In genomic region chr17:45293413-45294211, GRCh38 we compare ENCODE assay signal across 8 cellular contexts. TPM values are rescaled to one million over a fixed set of nuclear protein-coding genes. Genes with fewer than 3 reads are reported as not detected.
DNase-seq lines count a peak whose midpoint lies in the region; ATAC-seq and TF ChIP-seq lines count a peak whose summit lies in the region.

No MANE protein-coding gene starts in this region.

- no peaks in the 10 kb centered on the region for H3K27me3 Mint-ChIP-seq in central memory CD8-positive, alpha-beta T cell

- H3K4me3 Mint-ChIP-seq in central memory CD8-positive, alpha-beta T cell = no peak overlapping the region
- H3K4me3 Mint-ChIP-seq in stimulated activated effector memory CD8-positive, alpha-beta T cell treated with anti-CD3 and anti-CD28 coated beads, Interleukin-12 subunit alpha, Interleukin-12 subunit beta, amount 100 ng/mL, for 72 hours = peak overlapping the region; percentile 19

- H4K20me1 ChIP-seq in PC-9 (ENCODE audit: insufficient read depth) = peaks cover 4% of the 10 kb centered on the region; the same call in 1 of the 2 replicates

- peak overlapping the region; percentile 59 for H3K4me2 ChIP-seq in PC-9

- DNase-seq in activated CD4-positive, alpha-beta T cell treated with anti-CD3 and anti-CD28 coated beads for 48 hours = peak; percentile 48
- DNase-seq in activated CD4-positive, alpha-beta T cell treated with anti-CD3 and anti-CD28 coated beads, Interleukin-2, amount 50 U/mL, for 4 hours = no peak
- peak; percentile 83 to 96 for DNase-seq in PC-9
- DNase-seq in central memory CD8-positive, alpha-beta T cell (ENCODE audit: low spot score in 2 of 2) = no peak
- no peak for DNase-seq in stimulated activated effector memory CD8-positive, alpha-beta T cell treated with anti-CD3 and anti-CD28 coated beads, Interleukin-12 subunit alpha, Interleukin-12 subunit beta, amount 100 ng/mL, for 72 hours (ENCODE audit: low spot score in 2 of 2)
- no peak for DNase-seq in stimulated activated CD4-positive, alpha-beta T cell treated with anti-CD3 and anti-CD28 coated beads, Interleukin-4, amount 100 ng/mL, for 4 hours

- TSS peak; percentile 86 for BruUV-seq in PC-9 (replicated peaks; lab: Mats Ljungman, UMichigan)

- no peak overlapping the region for H3K4me3 ChIP-seq in PC-9

- peaks cover 61% of the 10 kb centered on the region for H3F3A ChIP-seq in PC-9 (ENCODE audit: insufficient read depth, low read depth)

- POLR2A ChIA-PET in PC-9 (lab: Charles Lee; ENCODE audit: unreplicated experiment) = interaction anchor here (0.6 to 1.0 kb wide), 6 partner anchors 17 to 558 kb away, joined by 3 to 12 read pairs (median 4); partner anchors contain the start of gene MAP3K14

- H3K9me3 Mint-ChIP-seq in central memory CD8-positive, alpha-beta T cell = no peaks in the 10 kb centered on the region
- H3K9me3 Mint-ChIP-seq in stimulated activated effector memory CD8-positive, alpha-beta T cell treated with anti-CD3 and anti-CD28 coated beads, Interleukin-12 subunit alpha, Interleukin-12 subunit beta, amount 100 ng/mL, for 72 hours = no peaks in the 10 kb centered on the region

- H3K4me1 ChIP-seq in PC-9 (replicated peaks; ENCODE audit: insufficient read depth) = peaks cover 61% of the 10 kb centered on the region

- H2AFZ ChIP-seq in PC-9 = no peak overlapping the region

- intact Hi-C loops in PC-9 (cut with micrococcal nuclease; ENCODE audit: unreplicated experiment) = loop anchor here (1.0 to 2.0 kb wide), 5 partner anchors 17 to 92 kb away; partner anchors contain the start of gene MAP3K14

- H3K4me1 Mint-ChIP-seq in central memory CD8-positive, alpha-beta T cell = peaks cover 74% of the 10 kb centered on the region
- H3K4me1 Mint-ChIP-seq in stimulated activated effector memory CD8-positive, alpha-beta T cell treated with anti-CD3 and anti-CD28 coated beads, Interleukin-12 subunit alpha, Interleukin-12 subunit beta, amount 100 ng/mL, for 72 hours = peaks cover 82% of the 10 kb centered on the region

- peaks cover 27% of the 10 kb centered on the region for H3K36me3 Mint-ChIP-seq in central memory CD8-positive, alpha-beta T cell (ENCODE audit: insufficient read depth)
- peaks cover 100% of the 10 kb centered on the region for H3K36me3 Mint-ChIP-seq in stimulated activated effector memory CD8-positive, alpha-beta T cell treated with anti-CD3 and anti-CD28 coated beads, Interleukin-12 subunit alpha, Interleukin-12 subunit beta, amount 100 ng/mL, for 72 hours

- H3K27ac ChIP-seq in PC-9 = peak overlapping the region; percentile 82
- peak overlapping the region; percentile 79 for H3K27ac ChIP-seq in layer of hippocampus (ENCODE audit: low read depth, low read length)

- H3K27ac Mint-ChIP-seq in central memory CD8-positive, alpha-beta T cell (ENCODE audit: low read depth) = peak overlapping the region; percentile 64
- H3K27ac Mint-ChIP-seq in stimulated activated effector memory CD8-positive, alpha-beta T cell treated with anti-CD3 and anti-CD28 coated beads, Interleukin-12 subunit alpha, Interleukin-12 subunit beta, amount 100 ng/mL, for 72 hours = peak overlapping the region; percentile 76

- no peak; the same call in 1 of the 2 replicates for TF ChIP-seq CTCF in PC-9 (conservative IDR thresholded peaks at IDR 0.05)

- H3K79me2 ChIP-seq in PC-9 (ENCODE audit: low read depth) = peaks cover 84% of the 10 kb centered on the region

- H3K27me3 ChIP-seq in PC-9 (ENCODE audit: insufficient read depth, low read depth) = no peaks in the 10 kb centered on the region
- no peaks in the 10 kb centered on the region for H3K27me3 ChIP-seq in layer of hippocampus (ENCODE audit: control insufficient read depth, insufficient read depth, low read length)

- H3K36me3 ChIP-seq in PC-9 (ENCODE audit: low read depth) = peaks cover 54% of the 10 kb centered on the region

- CTCF ChIA-PET in PC-9 (lab: Charles Lee) = interaction anchor here (0.6 to 1.5 kb wide), 6 partner anchors 10 to 158 kb away, joined by 3 to 6 read pairs (median 3); partner anchors contain the start of gene ACBD4

- no peaks in the 10 kb centered on the region for H3K9me3 ChIP-seq in PC-9 (ENCODE audit: insufficient read depth, low read depth)

- H3K9me2 ChIP-seq in PC-9 (ENCODE audit: insufficient read depth) = no peaks in the 10 kb centered on the region

- ATAC-seq in central memory CD8-positive, alpha-beta T cell (replicated peaks; ENCODE audit: extremely low read depth, poor library complexity, severe bottlenecking) = no peak
- peak; percentile 82 for ATAC-seq in stimulated activated effector memory CD8-positive, alpha-beta T cell treated with anti-CD3 and anti-CD28 coated beads, Interleukin-12 subunit alpha, Interleukin-12 subunit beta, amount 100 ng/mL, for 72 hours
- ATAC-seq in GM21825 (IDR thresholded peaks at IDR 0.05; ENCODE audit: unreplicated experiment) = no peak

RNA-seq across cellular contexts. Expression of gene MAP3K14, which starts 23.2 kb away (rescaled TPM):
- total RNA-seq in PC-9 (2021) = 58.3 and 72.4 TPM in 2 replicates

RNA-seq across cellular contexts. Expression of gene SPATA32, which starts 31.7 kb away (rescaled TPM):
- total RNA-seq in PC-9 (2021) = 0.35 and 0.48 TPM in 2 replicates

Comparison
In these comparisons a context has a peak if more than half of its experiments do, and no peak if none do; other contexts are left out.
1. DNase-seq: peak in activated CD4-positive, alpha-beta T cell treated with anti-CD3 and anti-CD28 coated beads for 48 hours (single experiment) and PC-9 (2 of 2); none in activated CD4-positive, alpha-beta T cell treated with anti-CD3 and anti-CD28 coated beads, Interleukin-2, amount 50 U/mL, for 4 hours (0 of 2), central memory CD8-positive, alpha-beta T cell (0 of 2), stimulated activated effector memory CD8-positive, alpha-beta T cell treated with anti-CD3 and anti-CD28 coated beads, Interleukin-12 subunit alpha, Interleukin-12 subunit beta, amount 100 ng/mL, for 72 hours (0 of 2) and stimulated activated CD4-positive, alpha-beta T cell treated with anti-CD3 and anti-CD28 coated beads, Interleukin-4, amount 100 ng/mL, for 4 hours (0 of 2).